ENCODE assay signal across 8 cellular contexts in the genomic region with DNA sequence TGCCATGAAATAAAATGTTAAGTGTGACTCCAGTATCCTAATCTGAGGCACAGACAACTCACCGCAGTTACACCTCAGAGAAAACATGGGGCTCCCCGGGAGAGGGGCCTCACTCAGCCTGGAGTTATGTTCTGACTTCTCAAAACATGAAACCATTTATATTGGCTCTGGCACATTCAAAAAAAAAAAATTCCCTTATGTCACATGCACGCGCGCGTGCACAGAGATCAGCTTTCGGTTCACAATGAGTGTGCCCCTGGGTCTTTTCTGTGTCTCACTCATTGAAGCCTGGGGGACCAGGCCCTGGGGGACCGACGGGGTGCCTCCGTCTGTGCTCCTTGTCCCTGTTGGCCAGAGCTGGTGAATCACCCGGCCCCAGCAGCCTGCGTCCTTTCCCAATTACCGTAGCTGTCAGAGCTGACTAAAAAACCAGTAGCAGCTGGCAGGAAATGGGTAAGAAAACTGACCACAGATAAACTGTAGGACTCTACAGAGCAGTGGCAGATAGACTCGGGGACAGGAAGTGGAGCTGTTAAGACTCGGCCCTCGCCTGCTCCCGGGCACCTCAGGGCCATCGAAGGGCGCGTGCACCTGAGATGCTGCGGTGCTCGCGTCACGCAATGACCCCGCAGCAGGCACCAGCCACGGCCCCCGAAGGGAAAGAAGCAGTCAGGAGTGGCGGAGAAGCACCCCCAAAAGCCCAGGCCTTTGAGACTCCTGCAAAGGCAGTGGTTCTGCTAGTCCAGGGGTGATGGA.
DNase-seq lines count a peak whose midpoint lies in the region; ATAC-seq lines count a peak whose summit lies in the region.

No MANE protein-coding gene starts in this region.

- H3K36me3 ChIP-seq in skeletal muscle satellite cell (ENCODE audit: insufficient read depth, low read length), result no peaks in the 10 kb centered on the region

- H3K27ac Mint-ChIP-seq in activated CD8-positive, alpha-beta T cell treated with anti-CD3 and anti-CD28 coated beads, Interleukin-2, amount 10 ng/mL, durations not matched to agents 7 days and 5 days, result peak overlapping the region; percentile 97

- no peaks in the 10 kb centered on the region for H3K27me3 ChIP-seq in skeletal muscle satellite cell (ENCODE audit: control insufficient read depth, insufficient read depth, low read length)

- peak overlapping the region; percentile 40 for H3K4me3 ChIP-seq in skeletal muscle satellite cell (ENCODE audit: low read length)

- ATAC-seq in GM18508 (IDR thresholded peaks at IDR 0.05; ENCODE audit: insufficient read depth, unreplicated experiment), result peak; percentile 72
- ATAC-seq in HG02571 (IDR thresholded peaks at IDR 0.05; ENCODE audit: unreplicated experiment), result peak; percentile 74
- ATAC-seq in activated CD8-positive, alpha-beta T cell treated with anti-CD3 and anti-CD28 coated beads, Interleukin-2, amount 10 ng/mL, durations not matched to agents 7 days and 5 days, result peak; percentile 49

- no peaks in the 10 kb centered on the region for H3K9me3 ChIP-seq in skeletal muscle satellite cell (replicated peaks; ENCODE audit: low read length)

- peaks cover 94% of the 10 kb centered on the region for H3K4me1 Mint-ChIP-seq in activated CD8-positive, alpha-beta T cell treated with anti-CD3 and anti-CD28 coated beads, Interleukin-2, amount 10 ng/mL, durations not matched to agents 7 days and 5 days (ENCODE audit: low read depth)

- peak overlapping the region; percentile 68 for H3K9ac ChIP-seq in skeletal muscle satellite cell (ENCODE audit: low read depth, low read length)

- H3K4me2 ChIP-seq in skeletal muscle satellite cell (ENCODE audit: low read length), result peak overlapping the region; percentile 71

- POLR2A ChIA-PET in activated CD8-positive, alpha-beta T cell treated with anti-CD3 and anti-CD28 coated beads, Interleukin-2, amount 10 ng/mL, durations not matched to agents 7 days and 5 days (lab: Charles Lee), result interaction anchor here (0.6 to 6.3 kb wide), 19 partner anchors 16 to 1092 kb away, joined by 3 to 73 read pairs (median 5); partner anchors contain the start of gene ID2

- peak overlapping the region; percentile 46 for H3K4me3 Mint-ChIP-seq in activated CD8-positive, alpha-beta T cell treated with anti-CD3 and anti-CD28 coated beads, Interleukin-2, amount 10 ng/mL, durations not matched to agents 7 days and 5 days

- CTCF ChIA-PET in activated CD8-positive, alpha-beta T cell treated with anti-CD3 and anti-CD28 coated beads, Interleukin-2, amount 10 ng/mL, durations not matched to agents 7 days and 5 days (lab: Charles Lee), result interaction anchor here (0.6 to 2.5 kb wide), 21 partner anchors 11 to 1116 kb away, joined by 3 to 16 read pairs (median 5); partner anchors contain the start of gene ID2

- H3K4me1 ChIP-seq in skeletal muscle satellite cell (ENCODE audit: control insufficient read depth, insufficient read depth, low read length), result peaks cover 30% of the 10 kb centered on the region

- H3K36me3 Mint-ChIP-seq in activated CD8-positive, alpha-beta T cell treated with anti-CD3 and anti-CD28 coated beads, Interleukin-2, amount 10 ng/mL, durations not matched to agents 7 days and 5 days (ENCODE audit: low read depth), result peaks cover 8% of the 10 kb centered on the region

- H3K9me3 Mint-ChIP-seq in activated CD8-positive, alpha-beta T cell treated with anti-CD3 and anti-CD28 coated beads, Interleukin-2, amount 10 ng/mL, durations not matched to agents 7 days and 5 days (ENCODE audit: insufficient read depth), result no peaks in the 10 kb centered on the region

- DNase-seq in NAMALWA (ENCODE audit: low spot score) (peak; percentile 73), fibroblast of the conjunctiva (ENCODE audit: low read depth) (peak; percentile 21), D341Med (ENCODE audit: low spot score) (no peak), germinal center (ENCODE audit: low spot score) (no peak)
- peak; percentile 75 for DNase-seq in activated CD8-positive, alpha-beta T cell treated with anti-CD3 and anti-CD28 coated beads, Interleukin-2, amount 10 ng/mL, durations not matched to agents 7 days and 5 days

- no peaks in the 10 kb centered on the region for H3K27me3 Mint-ChIP-seq in activated CD8-positive, alpha-beta T cell treated with anti-CD3 and anti-CD28 coated beads, Interleukin-2, amount 10 ng/mL, durations not matched to agents 7 days and 5 days (ENCODE audit: low read depth)

Comparison
In these comparisons a context has a peak if more than half of its experiments do, and no peak if none do; other contexts are left out.
1. DNase-seq: peak in NAMALWA (single experiment), activated CD8-positive, alpha-beta T cell treated with anti-CD3 and anti-CD28 coated beads, Interleukin-2, amount 10 ng/mL, durations not matched to agents 7 days and 5 days (single experiment) and fibroblast of the conjunctiva (single experiment); none in D341Med (single experiment) and germinal center (single experiment).
2. Peak in every context shown above with its lines, with median percentiles within 50 percentile points of each other: ATAC-seq.